ENCODE assay signal across 1 cellular context in the genomic region with DNA sequence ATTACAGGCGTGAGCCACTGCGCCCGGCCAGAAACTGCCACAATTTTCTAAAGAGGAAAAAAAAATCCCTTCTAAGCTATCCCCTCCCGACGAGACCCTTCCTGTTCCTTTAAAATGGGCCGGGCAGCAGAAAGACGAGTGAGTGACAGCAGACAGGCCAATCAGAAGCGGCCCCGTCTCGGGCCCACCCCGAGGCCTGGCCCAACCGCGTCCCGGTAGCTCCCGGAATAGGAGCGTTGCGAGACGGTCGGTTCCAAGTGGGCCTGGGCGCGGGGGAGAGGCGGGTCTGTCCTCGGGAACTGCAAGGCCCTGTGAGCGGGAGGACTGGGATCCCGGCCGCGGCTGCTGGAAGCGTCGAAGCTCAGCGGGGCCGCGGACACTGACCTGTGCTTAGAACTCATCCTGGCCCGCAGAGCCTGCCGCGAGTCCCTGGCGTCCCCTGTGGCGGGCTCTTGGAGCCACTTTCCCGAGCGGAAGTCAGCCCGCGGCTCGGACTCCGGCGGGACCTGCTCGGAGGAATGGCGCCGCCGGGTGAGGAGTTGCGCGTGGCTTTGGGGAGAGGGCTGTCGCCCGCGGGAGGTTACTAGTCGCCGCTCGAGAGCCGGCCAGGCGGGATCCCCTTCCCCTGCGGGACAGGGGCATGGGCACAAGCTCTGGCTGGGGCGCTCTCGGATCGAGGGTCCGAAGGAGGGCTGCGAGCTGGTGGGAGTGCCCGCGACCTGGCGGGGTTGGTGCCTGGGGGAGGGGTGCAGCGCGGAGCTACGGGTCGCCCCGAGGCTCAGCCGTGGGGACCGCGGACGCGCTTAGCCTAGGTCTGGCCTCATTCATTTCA.
TF ChIP-seq lines count a peak whose summit lies in the region.

TSS of gene MROH8 (minus strand) at position 710 of the 832 bp plus-strand sequence.
TSS of gene RPN2 (plus strand) at position 492 of the 832 bp plus-strand sequence. CDS start at position 519, 27 bp downstream.

TF ChIP-seq in K562, 482 proteins besides CTCF, POLR2A, EP300 and RAD21 (continued from another document and continues in another):
- TF ChIP-seq CHD7 (IDR thresholded peaks at IDR 0.05; ENCODE audit: low read depth, low read length) (no peak), NCOA1 (IDR thresholded peaks at IDR 0.05; ENCODE audit: low read depth) (no peak), PCBP2 (IDR thresholded peaks at IDR 0.05; ENCODE audit: low read depth, low read length, poor library complexity, severe bottlenecking) (no peak), KLF16 (IDR thresholded peaks at IDR 0.05) (no peak), THRAP3 (IDR thresholded peaks at IDR 0.05; ENCODE audit: borderline replicate concordance) (no peak), SREBF1 (IDR thresholded peaks at IDR 0.05; ENCODE audit: borderline replicate concordance, low read depth, low read length) (0 out of 2 replicates have a peak, but pooled peaks have one; percentile 54), ZNF507 (tag; conservative IDR thresholded peaks at IDR 0.05) (no peak), BACH1 (tag; IDR thresholded peaks at IDR 0.05) (no peak), MAFF (IDR thresholded peaks at IDR 0.05; ENCODE audit: low read length) (no peak; the same call in 1 of the 2 replicates), ATF1 (CRISPR knock-in tag; IDR thresholded peaks at IDR 0.05) (no peak), ATF1 (tag; IDR thresholded peaks at IDR 0.05) (peak; percentile 92), FIP1L1 (IDR thresholded peaks at IDR 0.05; ENCODE audit: low read depth, low read length, poor library complexity, severe bottlenecking) (peak; percentile 92), ASH1L (IDR thresholded peaks at IDR 0.05; ENCODE audit: borderline replicate concordance, low read depth, partially characterized antibody) (peak; percentile 94), EP400 (IDR thresholded peaks at IDR 0.05) (peak; percentile 97), NCOR1 (IDR thresholded peaks at IDR 0.05) (no peak), HIVEP1 (CRISPR knock-in tag; IDR thresholded peaks at IDR 0.05) (no peak), NR2F6 (CRISPR knock-in tag; IDR thresholded peaks at IDR 0.05) (no peak), CBX1 (IDR thresholded peaks at IDR 0.05; ENCODE audit: low read depth) (no peak), ZBTB26 (CRISPR knock-in tag; IDR thresholded peaks at IDR 0.05) (no peak), KLF1 (tag; IDR thresholded peaks at IDR 0.05) (no peak), GTF2A2 (tag; IDR thresholded peaks at IDR 0.05) (no peak), TAF1 (IDR thresholded peaks at IDR 0.05; ENCODE audit: control insufficient read depth, extremely low read depth, insufficient read depth, low read length, severe bottlenecking) (peak; percentile 82), ZNF24 (IDR thresholded peaks at IDR 0.05) (no peak), TFE3 (CRISPR knock-in tag; IDR thresholded peaks at IDR 0.05) (no peak), RNF2 (IDR thresholded peaks at IDR 0.05) (peak; percentile 80), ID3 (CRISPR knock-in tag; IDR thresholded peaks at IDR 0.05) (no peak), ID3 (tag; IDR thresholded peaks at IDR 0.05) (no peak), C11orf30 (IDR thresholded peaks at IDR 0.05; ENCODE audit: low read depth) (peak; percentile 60; the same call in 1 of the 2 replicates)
- TF ChIP-seq, protein P1, sequence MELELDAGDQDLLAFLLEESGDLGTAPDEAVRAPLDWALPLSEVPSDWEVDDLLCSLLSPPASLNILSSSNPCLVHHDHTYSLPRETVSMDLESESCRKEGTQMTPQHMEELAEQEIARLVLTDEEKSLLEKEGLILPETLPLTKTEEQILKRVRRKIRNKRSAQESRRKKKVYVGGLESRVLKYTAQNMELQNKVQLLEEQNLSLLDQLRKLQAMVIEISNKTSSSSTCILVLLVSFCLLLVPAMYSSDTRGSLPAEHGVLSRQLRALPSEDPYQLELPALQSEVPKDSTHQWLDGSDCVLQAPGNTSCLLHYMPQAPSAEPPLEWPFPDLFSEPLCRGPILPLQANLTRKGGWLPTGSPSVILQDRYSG (tag; conservative IDR thresholded peaks at IDR 0.05; ENCODE audit: low read depth): no peak
- TF ChIP-seq, protein P2, sequence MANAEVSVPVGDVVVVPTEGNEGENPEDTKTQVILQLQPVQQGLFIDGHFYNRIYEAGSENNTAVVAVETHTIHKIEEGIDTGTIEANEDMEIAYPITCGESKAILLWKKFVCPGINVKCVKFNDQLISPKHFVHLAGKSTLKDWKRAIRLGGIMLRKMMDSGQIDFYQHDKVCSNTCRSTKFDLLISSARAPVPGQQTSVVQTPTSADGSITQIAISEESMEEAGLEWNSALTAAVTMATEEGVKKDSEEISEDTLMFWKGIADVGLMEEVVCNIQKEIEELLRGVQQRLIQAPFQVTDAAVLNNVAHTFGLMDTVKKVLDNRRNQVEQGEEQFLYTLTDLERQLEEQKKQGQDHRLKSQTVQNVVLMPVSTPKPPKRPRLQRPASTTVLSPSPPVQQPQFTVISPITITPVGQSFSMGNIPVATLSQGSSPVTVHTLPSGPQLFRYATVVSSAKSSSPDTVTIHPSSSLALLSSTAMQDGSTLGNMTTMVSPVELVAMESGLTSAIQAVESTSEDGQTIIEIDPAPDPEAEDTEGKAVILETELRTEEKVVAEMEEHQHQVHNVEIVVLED (CRISPR knock-in tag; IDR thresholded peaks at IDR 0.05): 0 out of 2 replicates have a peak, but pooled peaks have one; percentile 39
- TF ChIP-seq, protein P3, sequence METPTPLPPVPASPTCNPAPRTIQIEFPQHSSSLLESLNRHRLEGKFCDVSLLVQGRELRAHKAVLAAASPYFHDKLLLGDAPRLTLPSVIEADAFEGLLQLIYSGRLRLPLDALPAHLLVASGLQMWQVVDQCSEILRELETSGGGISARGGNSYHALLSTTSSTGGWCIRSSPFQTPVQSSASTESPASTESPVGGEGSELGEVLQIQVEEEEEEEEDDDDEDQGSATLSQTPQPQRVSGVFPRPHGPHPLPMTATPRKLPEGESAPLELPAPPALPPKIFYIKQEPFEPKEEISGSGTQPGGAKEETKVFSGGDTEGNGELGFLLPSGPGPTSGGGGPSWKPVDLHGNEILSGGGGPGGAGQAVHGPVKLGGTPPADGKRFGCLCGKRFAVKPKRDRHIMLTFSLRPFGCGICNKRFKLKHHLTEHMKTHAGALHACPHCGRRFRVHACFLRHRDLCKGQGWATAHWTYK (CRISPR knock-in tag; IDR thresholded peaks at IDR 0.05): peak; percentile 23; the same call in 1 of the 2 replicates
- TF ChIP-seq, protein P4, sequence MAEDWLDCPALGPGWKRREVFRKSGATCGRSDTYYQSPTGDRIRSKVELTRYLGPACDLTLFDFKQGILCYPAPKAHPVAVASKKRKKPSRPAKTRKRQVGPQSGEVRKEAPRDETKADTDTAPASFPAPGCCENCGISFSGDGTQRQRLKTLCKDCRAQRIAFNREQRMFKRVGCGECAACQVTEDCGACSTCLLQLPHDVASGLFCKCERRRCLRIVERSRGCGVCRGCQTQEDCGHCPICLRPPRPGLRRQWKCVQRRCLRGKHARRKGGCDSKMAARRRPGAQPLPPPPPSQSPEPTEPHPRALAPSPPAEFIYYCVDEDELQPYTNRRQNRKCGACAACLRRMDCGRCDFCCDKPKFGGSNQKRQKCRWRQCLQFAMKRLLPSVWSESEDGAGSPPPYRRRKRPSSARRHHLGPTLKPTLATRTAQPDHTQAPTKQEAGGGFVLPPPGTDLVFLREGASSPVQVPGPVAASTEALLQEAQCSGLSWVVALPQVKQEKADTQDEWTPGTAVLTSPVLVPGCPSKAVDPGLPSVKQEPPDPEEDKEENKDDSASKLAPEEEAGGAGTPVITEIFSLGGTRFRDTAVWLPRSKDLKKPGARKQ (CRISPR knock-in tag; IDR thresholded peaks at IDR 0.05): no peak
- TF ChIP-seq, protein P5, sequence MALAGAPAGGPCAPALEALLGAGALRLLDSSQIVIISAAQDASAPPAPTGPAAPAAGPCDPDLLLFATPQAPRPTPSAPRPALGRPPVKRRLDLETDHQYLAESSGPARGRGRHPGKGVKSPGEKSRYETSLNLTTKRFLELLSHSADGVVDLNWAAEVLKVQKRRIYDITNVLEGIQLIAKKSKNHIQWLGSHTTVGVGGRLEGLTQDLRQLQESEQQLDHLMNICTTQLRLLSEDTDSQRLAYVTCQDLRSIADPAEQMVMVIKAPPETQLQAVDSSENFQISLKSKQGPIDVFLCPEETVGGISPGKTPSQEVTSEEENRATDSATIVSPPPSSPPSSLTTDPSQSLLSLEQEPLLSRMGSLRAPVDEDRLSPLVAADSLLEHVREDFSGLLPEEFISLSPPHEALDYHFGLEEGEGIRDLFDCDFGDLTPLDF (CRISPR knock-in tag; IDR thresholded peaks at IDR 0.05): peak; percentile 59; the same call in 1 of the 2 replicates
